Comparison of ENCODE assay signal across 23 cellular contexts in genomic region chr17:73598131-73598680, GRCh38. TPM values are rescaled to one million over a fixed set of nuclear protein-coding genes. Genes with fewer than 3 reads are reported as not detected.
"Had no signal": no experiment of that assay in that cellular context is flagged by ENCODE, and none has a peak within 500 bp of the region (broad histone marks: within the 10 kb centered on the region; RNA-seq: fewer than 3 reads in every experiment).

No MANE protein-coding gene starts in this region.

- H3K4me3 ChIP-seq: lower lobe of right lung, prostate gland, skin epidermis, stomach, testis, upper lobe of left lung had no signal

- H3K36me3 ChIP-seq: lower lobe of right lung, prostate gland, stomach, upper lobe of left lung had no signal

- H3K27me3 Mint-ChIP-seq: activated CD4-positive, alpha-beta T cell treated with anti-CD3 and anti-CD28 coated beads, Interleukin-2, amount 10 ng/mL, durations not matched to agents 24 days and 14 days; activated naive CD8-positive, alpha-beta T cell treated with anti-CD3 and anti-CD28 coated beads, Interleukin-2, amount 50 U/mL, for 24 hours had no signal

- H3K4me3 Mint-ChIP-seq: activated CD4-positive, alpha-beta T cell treated with anti-CD3 and anti-CD28 coated beads, Interleukin-2, amount 10 ng/mL, durations not matched to agents 24 days and 14 days; activated naive CD8-positive, alpha-beta T cell treated with anti-CD3 and anti-CD28 coated beads, Interleukin-2, amount 50 U/mL, for 24 hours; effector memory CD8-positive, alpha-beta T cell; immature natural killer cell; mesothelial cell of epicardium; T-helper 1 cell treated with Interleukin-12 subunit alpha and Interleukin-12 subunit beta and Interleukin-4 antibody, amounts not matched to agents 30 μg/mL and 1 μg/mL, for 36 hours; WTC11 had no signal

- H3K36me3 Mint-ChIP-seq: mesothelial cell of epicardium, WTC11 had no signal

- H3K27ac Mint-ChIP-seq: activated CD4-positive, alpha-beta T cell treated with anti-CD3 and anti-CD28 coated beads, Interleukin-2, amount 10 ng/mL, durations not matched to agents 24 days and 14 days; activated naive CD8-positive, alpha-beta T cell treated with anti-CD3 and anti-CD28 coated beads, Interleukin-2, amount 50 U/mL, for 24 hours; effector memory CD8-positive, alpha-beta T cell; immature natural killer cell; T-helper 1 cell treated with Interleukin-12 subunit alpha and Interleukin-12 subunit beta and Interleukin-4 antibody, amounts not matched to agents 30 μg/mL and 1 μg/mL, for 36 hours had no signal

- FAIRE-seq: astrocyte, bronchial epithelial cell, TTC549 had no signal

- ATAC-seq: activated naive CD8-positive, alpha-beta T cell treated with anti-CD3 and anti-CD28 coated beads, Interleukin-2, amount 50 U/mL, for 24 hours; effector memory CD8-positive, alpha-beta T cell; foreskin keratinocyte; lower lobe of right lung; right cardiac atrium; WTC11 had no signal

- H3K9me3 Mint-ChIP-seq: activated CD4-positive, alpha-beta T cell treated with anti-CD3 and anti-CD28 coated beads, Interleukin-2, amount 10 ng/mL, durations not matched to agents 24 days and 14 days; activated naive CD8-positive, alpha-beta T cell treated with anti-CD3 and anti-CD28 coated beads, Interleukin-2, amount 50 U/mL, for 24 hours; effector memory CD8-positive, alpha-beta T cell; immature natural killer cell; mesothelial cell of epicardium; T-helper 1 cell treated with Interleukin-12 subunit alpha and Interleukin-12 subunit beta and Interleukin-4 antibody, amounts not matched to agents 30 μg/mL and 1 μg/mL, for 36 hours; WTC11 had no signal

- H3K4me1 ChIP-seq: foreskin keratinocyte, lower lobe of right lung, prostate gland, testis, upper lobe of left lung had no signal

- DNase-seq: activated CD4-positive, alpha-beta T cell treated with anti-CD3 and anti-CD28 coated beads, Interleukin-2, amount 10 ng/mL, durations not matched to agents 24 days and 14 days; activated naive CD4-positive, alpha-beta T cell; activated naive CD8-positive, alpha-beta T cell treated with anti-CD3 and anti-CD28 coated beads, Interleukin-2, amount 50 U/mL, for 24 hours; activated T-cell treated with anti-CD3 and anti-CD28 coated beads for 4 hours; dermis blood vessel endothelial cell; effector memory CD8-positive, alpha-beta T cell; foreskin keratinocyte; glutamatergic neuron; immature natural killer cell; lower lobe of right lung; occipital lobe; stomach; testis; upper lobe of left lung had no signal

- H3K9me3 ChIP-seq: lower lobe of right lung, prostate gland, stomach, testis, upper lobe of left lung had no signal

- H3K27ac ChIP-seq: foreskin keratinocyte, lower lobe of right lung, prostate gland, skin epidermis, stomach, testis, upper lobe of left lung had no signal

- H3K27me3 ChIP-seq: foreskin keratinocyte, stomach, testis, upper lobe of left lung had no signal

RNA-seq across cellular contexts. Expression of gene SDK2, which starts 46.0 kb away (rescaled TPM):
- total RNA-seq: dermis blood vessel endothelial cell had no signal
